Comparison of ENCODE assay signal across 1 cellular context in genomic region chr10:96129387-96130325, GRCh38.
TF ChIP-seq lines count a peak whose summit lies in the region.

TSS of gene ZNF518A (plus strand) at chr10:96130297. CDS start at chr10:96156323, 26,026 bp downstream.

TF ChIP-seq in HepG2, 621 proteins besides CTCF, POLR2A, EP300 and RAD21 (continued from another document and continues in another):
- TF ChIP-seq ZNF609 (CRISPR knock-in tag; IDR thresholded peaks at IDR 0.05; ENCODE audit: borderline replicate concordance) (no peak; the same call in 1 of the 2 replicates), RXRB (CRISPR knock-in tag; IDR thresholded peaks at IDR 0.05; ENCODE audit: borderline replicate concordance) (peak; percentile 26; the same call in 1 of the 2 replicates), CHD4 (IDR thresholded peaks at IDR 0.05; ENCODE audit: borderline replicate concordance, low read length) (no peak), ARNT (IDR thresholded peaks at IDR 0.05) (no peak), ZSCAN25 (CRISPR knock-in tag; IDR thresholded peaks at IDR 0.05) (no peak), E2F2 (CRISPR knock-in tag; IDR thresholded peaks at IDR 0.05; ENCODE audit: borderline replicate concordance) (no peak; the same call in 1 of the 2 replicates), CREB1 (IDR thresholded peaks at IDR 0.05) (peak; percentile 64), CREB1 (CRISPR knock-in tag; IDR thresholded peaks at IDR 0.05) (peak; percentile 87), NFIC (IDR thresholded peaks at IDR 0.05; ENCODE audit: low read length) (peak; percentile 69; the same call in 1 of the 2 replicates), CBX2 (IDR thresholded peaks at IDR 0.05; ENCODE audit: low read depth, low read length) (no peak), CBX2 (CRISPR knock-in tag; IDR thresholded peaks at IDR 0.05; ENCODE audit: low read depth) (peak; percentile 55; the same call in 1 of the 2 replicates), ZNF251 (CRISPR knock-in tag; IDR thresholded peaks at IDR 0.05) (peak; percentile 22; the same call in 1 of the 2 replicates), MAX (IDR thresholded peaks at IDR 0.05) (peak; percentile 90), PHF20 (CRISPR knock-in tag; IDR thresholded peaks at IDR 0.05) (peak; percentile 94), KAT7 (CRISPR knock-in tag; IDR thresholded peaks at IDR 0.05; ENCODE audit: borderline replicate concordance) (no peak; the same call in 1 of the 2 replicates), CCDC6 (CRISPR knock-in tag; IDR thresholded peaks at IDR 0.05) (peak; percentile 71; the same call in 1 of the 2 replicates), HIVEP1 (CRISPR knock-in tag; IDR thresholded peaks at IDR 0.05) (no peak), ZNF326 (CRISPR knock-in tag; IDR thresholded peaks at IDR 0.05; ENCODE audit: borderline replicate concordance) (no peak), ZFAT (CRISPR knock-in tag; conservative IDR thresholded peaks at IDR 0.05) (no peak), KDM6A (CRISPR knock-in tag; IDR thresholded peaks at IDR 0.05; ENCODE audit: low read depth) (no peak), MEIS1 (CRISPR knock-in tag; IDR thresholded peaks at IDR 0.05; ENCODE audit: borderline replicate concordance) (0 out of 2 replicates have a peak, but pooled peaks have one; percentile 34), GMEB2 (CRISPR knock-in tag; IDR thresholded peaks at IDR 0.05; ENCODE audit: low read depth) (0 out of 2 replicates have a peak, but pooled peaks have one; percentile 19), KDM5A (IDR thresholded peaks at IDR 0.05; ENCODE audit: borderline replicate concordance, low read length) (peak; percentile 78), BHLHE40 (IDR thresholded peaks at IDR 0.05; ENCODE audit: low read length) (0 out of 2 replicates have a peak, but pooled peaks have one; percentile 28), ZNF891 (CRISPR knock-in tag; IDR thresholded peaks at IDR 0.05) (peak; percentile 83; the same call in 1 of the 2 replicates), ZNF883 (CRISPR knock-in tag; IDR thresholded peaks at IDR 0.05; ENCODE audit: not compliant biosample characterization) (peak; percentile 3), ZSCAN12 (CRISPR knock-in tag; IDR thresholded peaks at IDR 0.05) (0 out of 2 replicates have a peak, but pooled peaks have one; percentile 84), MYPOP (CRISPR knock-in tag; IDR thresholded peaks at IDR 0.05) (peak; percentile 94), ZMYM3 (CRISPR knock-in tag; IDR thresholded peaks at IDR 0.05) (no peak; the same call in 1 of the 2 replicates), DRAP1 (CRISPR knock-in tag; IDR thresholded peaks at IDR 0.05) (peak; percentile 68), SNAPC2 (CRISPR knock-in tag; IDR thresholded peaks at IDR 0.05) (peak; percentile 82; the same call in 1 of the 2 replicates), REST (IDR thresholded peaks at IDR 0.05; ENCODE audit: borderline replicate concordance in 1 of 2, low read depth in 1 of 2, low read length in 2 of 2) (peak in 1 of 2 experiments; percentile 46; a peak in 1 of 4 replicates), ZNF18 (CRISPR knock-in tag; IDR thresholded peaks at IDR 0.05; ENCODE audit: insufficient replicate concordance) (peak; percentile 82), SIN3B (IDR thresholded peaks at IDR 0.05; ENCODE audit: low read length) (no peak), ZFP91 (CRISPR knock-in tag; IDR thresholded peaks at IDR 0.05; ENCODE audit: borderline replicate concordance) (peak; percentile 97), ZNF367 (CRISPR knock-in tag; IDR thresholded peaks at IDR 0.05; ENCODE audit: borderline replicate concordance) (no peak), ZNF644 (CRISPR knock-in tag; IDR thresholded peaks at IDR 0.05; ENCODE audit: low read depth) (peak; percentile 75; the same call in 1 of the 2 replicates), BRCA1 (CRISPR knock-in tag; IDR thresholded peaks at IDR 0.05) (no peak; the same call in 1 of the 2 replicates), HOXA3 (CRISPR knock-in tag; IDR thresholded peaks at IDR 0.05) (peak; percentile 95), MNT (IDR thresholded peaks at IDR 0.05) (no peak), NFKBIZ (CRISPR knock-in tag; IDR thresholded peaks at IDR 0.05) (no peak; the same call in 1 of the 2 replicates), ZNF558 (CRISPR knock-in tag; IDR thresholded peaks at IDR 0.05; ENCODE audit: borderline replicate concordance) (peak; percentile 69; the same call in 1 of the 2 replicates), SMYD3 (CRISPR knock-in tag; IDR thresholded peaks at IDR 0.05) (peak; percentile 85; the same call in 1 of the 2 replicates), TGIF2 (CRISPR knock-in tag; IDR thresholded peaks at IDR 0.05) (peak; percentile 73), PHF21A (CRISPR knock-in tag; IDR thresholded peaks at IDR 0.05) (peak; percentile 72), HDAC1 (CRISPR knock-in tag; IDR thresholded peaks at IDR 0.05) (peak; percentile 90), FOXJ3 (CRISPR knock-in tag; IDR thresholded peaks at IDR 0.05; ENCODE audit: borderline replicate concordance) (no peak), ZNF432 (CRISPR knock-in tag; IDR thresholded peaks at IDR 0.05; ENCODE audit: borderline replicate concordance) (no peak)
